In the genomic region with DNA sequence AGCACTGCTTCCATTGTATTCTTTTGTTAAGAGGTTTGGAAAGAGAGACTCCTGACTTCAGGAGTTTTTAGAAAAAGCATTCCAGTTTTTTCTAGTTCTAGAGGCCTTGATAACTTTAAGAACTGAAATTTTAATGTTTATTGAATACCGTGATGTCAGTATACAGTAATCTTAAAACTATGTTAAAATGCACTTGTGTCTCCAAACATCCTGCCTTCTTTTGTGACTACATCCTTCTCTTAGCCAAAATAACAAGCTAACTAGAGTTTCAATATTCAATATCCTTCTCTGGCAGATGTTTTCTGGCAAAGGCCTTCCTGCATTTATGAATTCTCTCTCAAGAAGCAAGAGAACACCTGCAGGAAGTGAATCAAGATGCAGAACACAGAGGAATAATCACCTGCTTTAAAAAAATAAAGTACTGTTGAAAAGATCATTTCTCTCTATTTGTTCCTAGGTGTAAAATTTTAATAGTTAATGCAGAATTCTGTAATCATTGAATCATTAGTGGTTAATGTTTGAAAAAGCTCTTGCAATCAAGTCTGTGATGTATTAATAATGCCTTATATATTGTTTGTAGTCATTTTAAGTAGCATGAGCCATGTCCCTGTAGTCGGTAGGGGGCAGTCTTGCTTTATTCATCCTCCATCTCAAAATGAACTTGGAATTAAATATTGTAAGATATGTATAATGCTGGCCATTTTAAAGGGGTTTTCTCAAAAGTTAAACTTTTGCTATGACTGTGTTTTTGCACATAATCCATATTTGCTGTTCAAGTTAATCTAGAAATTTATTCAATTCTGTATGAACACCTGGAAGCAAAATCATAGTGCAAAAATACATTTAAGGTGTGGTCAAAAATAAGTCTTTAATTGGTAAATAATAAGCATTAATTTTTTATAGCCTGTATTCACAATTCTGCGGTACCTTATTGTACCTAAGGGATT, we compare ENCODE assay signal across 8 cellular contexts. TPM values are rescaled to one million over a fixed set of nuclear protein-coding genes. Genes with fewer than 3 reads are reported as not detected.
A peak's percentile ranks its signal among the peaks of the same experiment; 100 is the strongest.
DNase-seq lines count a peak whose midpoint lies in the region; ATAC-seq, FAIRE-seq and TF ChIP-seq lines count a peak whose summit lies in the region.

No MANE protein-coding gene starts in this region.

- no peaks in the 10 kb centered on the region for H3K4me1 Mint-ChIP-seq in immature natural killer cell

- H3K9ac ChIP-seq in GM12878 (ENCODE audit: control insufficient read depth, insufficient read depth, low read length): no peak overlapping the region

- no peaks in the 10 kb centered on the region for H3K9me2 ChIP-seq in DOHH2 (replicated peaks; ENCODE audit: control insufficient read depth, low read length)

- H3K4me3 ChIP-seq in DOHH2 (ENCODE audit: low read length): no peak overlapping the region
- H3K4me3 ChIP-seq in GM12878: no peak overlapping the region

- H3K4me3 Mint-ChIP-seq in immature natural killer cell: no peak overlapping the region

- CTCF ChIA-PET in GM12878 (lab: Yijun Ruan, JAX): interaction anchor here (0.6 to 2.8 kb wide), 14 partner anchors 20 to 561 kb away, joined by 3 to 18 read pairs (median 4); partner anchors contain the start of gene SPRY4

- peaks cover 16 to 25% (median 20%) of the 10 kb centered on the region in 3 donors for H3K36me3 Mint-ChIP-seq in immature natural killer cell

- H3K4me1 ChIP-seq in DOHH2 (ENCODE audit: control insufficient read depth, low read length) (no peaks in the 10 kb centered on the region), GM12878 (ENCODE audit: control insufficient read depth, insufficient read depth, low read length) (no peaks in the 10 kb centered on the region)

- intact Hi-C loops in GM12878 (cut with micrococcal nuclease; ENCODE audit: unreplicated experiment): loop anchor here (1.0 to 5.0 kb wide), 5 partner anchors 251 to 561 kb away; no protein-coding TSS in a partner anchor

- no peaks in the 10 kb centered on the region for H3K27me3 Mint-ChIP-seq in immature natural killer cell (ENCODE audit: low read depth in 3 of 3)

- peak; percentile 35 for FAIRE-seq in GM12878 (lab: Jason Lieb, UNC)

- POLR2A ChIA-PET in GM12878 (lab: Charles Lee): no interaction called here

- TF ChIP-seq CTCF in DOHH2 (IDR thresholded peaks at IDR 0.05; ENCODE audit: low read depth, low read length, poor library complexity, severe bottlenecking): peak; percentile 86
- TF ChIP-seq CTCF in GM12878 (IDR thresholded peaks at IDR 0.05 in 2 of 3, conservative IDR thresholded peaks at IDR 0.05 in 1 of 3; ENCODE audit: control insufficient read depth in 2 of 3, extremely low read depth in 1 of 3, insufficient read depth in 1 of 3, low read depth in 3 of 3, low read length in 3 of 3): peak; percentile 61 to 85 (median 75); a peak in 5 of 6 replicates

- RAD21 ChIA-PET in GM12878 (lab: Charles Lee; ENCODE audit: unreplicated experiment): interaction anchor here (0.9 to 1.6 kb wide), 5 partner anchors 176 to 553 kb away, joined by 3 to 15 read pairs (median 6); no protein-coding TSS in a partner anchor

- H3F3A ChIP-seq in DOHH2 (ENCODE audit: control insufficient read depth, insufficient read depth): no peaks in the 10 kb centered on the region; the same call in 1 of the 2 replicates

- H3K79me2 ChIP-seq in DOHH2 (ENCODE audit: control insufficient read depth, low read length) (no peaks in the 10 kb centered on the region), GM12878 (ENCODE audit: control insufficient read depth, insufficient read depth, low read length) (no peaks in the 10 kb centered on the region)

- no TSS peak for BruUV-seq in GM12878 (replicated peaks; lab: Mats Ljungman, UMichigan)

- H3K27ac Mint-ChIP-seq in immature natural killer cell: no peak overlapping the region

- H3K4me2 ChIP-seq in DOHH2 (ENCODE audit: low read length) (no peak overlapping the region), GM12878 (ENCODE audit: control insufficient read depth, insufficient read depth) (no peak overlapping the region)

- ATAC-seq in GM12878 (peak; percentile 72), HG03469 (IDR thresholded peaks at IDR 0.05; ENCODE audit: unreplicated experiment) (no peak)

- H3K36me3 ChIP-seq in DOHH2 (ENCODE audit: control insufficient read depth, low read length) (no peaks in the 10 kb centered on the region), GM12878 (ENCODE audit: control insufficient read depth in 2 of 2, insufficient read depth in 2 of 2, low read length in 1 of 2) (no peaks in the 10 kb centered on the region)

- H2AFZ ChIP-seq in GM12878 (ENCODE audit: control insufficient read depth, low read depth, low read length): no peak overlapping the region

- H3K9me3 Mint-ChIP-seq in immature natural killer cell: no peaks in the 10 kb centered on the region

- 36% methylated on average over 3 of the region's 3 CpGs for WGBS in GM12878 (ENCODE audit: insufficient coverage, insufficient replicate concordance, low lambda C conversion rate, missing lambda C conversion rate)

- no peak for TF ChIP-seq POLR2A in GM12878 (IDR thresholded peaks at IDR 0.05; ENCODE audit: low read depth, low read length)

- H3K27me3 ChIP-seq in DOHH2 (ENCODE audit: control insufficient read depth, low read length): no peaks in the 10 kb centered on the region
- H3K27me3 ChIP-seq in GM12878 (replicated peaks in 1 of 2; ENCODE audit: control insufficient read depth in 2 of 2, insufficient read depth in 2 of 2, low read length in 1 of 2): no peaks in the 10 kb centered on the region

- H4K20me1 ChIP-seq in DOHH2 (ENCODE audit: control insufficient read depth, insufficient read depth, low read depth, low read length) (no peaks in the 10 kb centered on the region), GM12878 (ENCODE audit: control insufficient read depth, insufficient read depth) (no peaks in the 10 kb centered on the region)

- TF ChIP-seq RAD21 in GM12878 (IDR thresholded peaks at IDR 0.05; ENCODE audit: insufficient read depth, low read depth, low read length): peak; percentile 82

- no peak for TF ChIP-seq EP300 in GM12878 (IDR thresholded peaks at IDR 0.05; ENCODE audit: borderline replicate concordance in 1 of 2, control insufficient read depth in 1 of 2, low read depth in 2 of 2, low read length in 2 of 2)

- H3K27ac ChIP-seq in DOHH2 (ENCODE audit: low read depth, low read length): no peak overlapping the region
- no peak overlapping the region for H3K27ac ChIP-seq in GM12878 (ENCODE audit: control insufficient read depth, insufficient read depth)

- DNase-seq in LoVo (ENCODE audit: low spot score) (peak; percentile 76), SW 1271 (lab: John Stamatoyannopoulos, UW) (peak; percentile 42 to 81), GM12878 (ENCODE audit: low read depth, low spot score) (peak; percentile 2), immature natural killer cell (peak; percentile 42 to 60 (median 57)), HuH-7 (ENCODE audit: low spot score) (no peak)
- DNase-seq in stimulated activated CD4-positive, alpha-beta T cell treated with anti-CD3 and anti-CD28 coated beads, Interleukin-1b, Interleukin-23, amount 100 ng/mL, for 24 hours (ENCODE audit: low read depth in 4 of 4, low spot score in 1 of 4): peak in 3 of 4 experiments; percentile 21 to 43 (median 29)

- SMC1A ChIA-PET in GM12878 (lab: Charles Lee; ENCODE audit: uncharacterized antibody, unreplicated experiment): interaction anchor here (0.6 to 1.9 kb wide), 18 partner anchors 9 to 546 kb away, joined by 3 to 10 read pairs (median 3); no protein-coding TSS in a partner anchor

- in situ Hi-C loops in GM12878 (cut with MboI): loop anchor here (10.0 kb wide), 1 partner anchor 733 kb away; no protein-coding TSS in a partner anchor

- H3K9me3 ChIP-seq in DOHH2 (ENCODE audit: control insufficient read depth, insufficient read depth, low read length) (no peaks in the 10 kb centered on the region), GM12878 (replicated peaks; ENCODE audit: control insufficient read depth, insufficient read depth, low read length) (no peaks in the 10 kb centered on the region)

TF ChIP-seq in GM12878, 131 proteins besides CTCF, POLR2A, EP300 and RAD21 (continues in another document):
- TF ChIP-seq ETV6 (conservative IDR thresholded peaks at IDR 0.05 in 1 of 2, IDR thresholded peaks at IDR 0.05 in 1 of 2; ENCODE audit: borderline replicate concordance in 1 of 2, low read depth in 1 of 2): no peak
- TF ChIP-seq, protein P1, sequence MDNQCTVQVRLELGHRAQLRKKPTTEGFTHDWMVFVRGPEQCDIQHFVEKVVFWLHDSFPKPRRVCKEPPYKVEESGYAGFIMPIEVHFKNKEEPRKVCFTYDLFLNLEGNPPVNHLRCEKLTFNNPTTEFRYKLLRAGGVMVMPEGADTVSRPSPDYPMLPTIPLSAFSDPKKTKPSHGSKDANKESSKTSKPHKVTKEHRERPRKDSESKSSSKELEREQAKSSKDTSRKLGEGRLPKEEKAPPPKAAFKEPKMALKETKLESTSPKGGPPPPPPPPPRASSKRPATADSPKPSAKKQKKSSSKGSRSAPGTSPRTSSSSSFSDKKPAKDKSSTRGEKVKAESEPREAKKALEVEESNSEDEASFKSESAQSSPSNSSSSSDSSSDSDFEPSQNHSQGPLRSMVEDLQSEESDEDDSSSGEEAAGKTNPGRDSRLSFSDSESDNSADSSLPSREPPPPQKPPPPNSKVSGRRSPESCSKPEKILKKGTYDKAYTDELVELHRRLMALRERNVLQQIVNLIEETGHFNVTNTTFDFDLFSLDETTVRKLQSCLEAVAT (IDR thresholded peaks at IDR 0.05): peak; percentile 52; the same call in 1 of the 2 replicates

RNA-seq across cellular contexts. Expression of gene NDFIP1, which starts 43.1 kb away (rescaled TPM):
- total RNA-seq in GM12878 (2013; cell fraction: nucleolus; rRNA removed): 0.75 and 1.9 TPM in 2 replicates
- total RNA-seq in GM12878 (2014; rRNA removed) (0.79 and 1.1 TPM in 2 replicates), GM12878 (2014; rRNA removed; fragmentation: Illumina TruSeq; extraction: Trizol) (0.81 and 1.0 TPM in 2 replicates), GM12878 (2021) (1.3 and 1.4 TPM in 2 replicates)
- polyA plus RNA-seq in GM12878 (2011; ENCODE audit: low read depth): 0.91 TPM
- polyA plus RNA-seq in GM12878 (2011; rRNA removed) (1.0 and 1.2 TPM in 2 replicates), GM12878 (2014; fragmentation: Illumina TruSeq; extraction: Trizol) (0.96 and 1.2 TPM in 2 replicates), GM12878 (2014; fragmentation: Nextera tagmentation; extraction: Ambion mirVana) (under 1 TPM; 0.08 to 0.37 TPM), GM12878 (2014; rRNA removed) (0.88 and 2.0 TPM in 2 replicates), GM12878 (2016; fragmentation: Nextera tagmentation; extraction: Ambion mirVana) (1 to 10 TPM; 2.5 to 2.7 TPM), immature natural killer cell (10 to 100 TPM; 34.7 to 46.7 (median 41.8) TPM)
- 0.30 and 0.70 TPM in 2 replicates for polyA plus RNA-seq in GM12878 (2011; cell fraction: cytosol; rRNA removed)
- 0.13 and 0.51 TPM in 2 replicates for polyA plus RNA-seq in GM12878 (2011; cell fraction: nucleus; rRNA removed)
- polyA plus RNA-seq in GM12878 (2012): 2.2 and 2.5 TPM in 2 replicates
- 0.41 and 0.73 TPM in 2 replicates for polyA minus RNA-seq in GM12878 (2011; rRNA and poly(A)+ RNA removed)
- 0.52 TPM in 1 of 2 replicates, not detected in the other for polyA minus RNA-seq in GM12878 (2011; cell fraction: cytosol; rRNA and poly(A)+ RNA removed)
- polyA minus RNA-seq in GM12878 (2011; cell fraction: nucleus; rRNA and poly(A)+ RNA removed): 0.12 and 0.67 TPM in 2 replicates

Comparison
In these comparisons a context has a peak if more than half of its experiments do, and no peak if none do; other contexts are left out.
1. RNA of gene NDFIP1, which starts 43.1 kb away (polyA plus RNA-seq): 34.7 to 46.7 TPM in immature natural killer cell; 0.08 to 2.7 TPM in GM12878; every median in the first group is over 4 times any median in the second.